17 cellular contexts compared by ENCODE assay signal in the genomic region with DNA sequence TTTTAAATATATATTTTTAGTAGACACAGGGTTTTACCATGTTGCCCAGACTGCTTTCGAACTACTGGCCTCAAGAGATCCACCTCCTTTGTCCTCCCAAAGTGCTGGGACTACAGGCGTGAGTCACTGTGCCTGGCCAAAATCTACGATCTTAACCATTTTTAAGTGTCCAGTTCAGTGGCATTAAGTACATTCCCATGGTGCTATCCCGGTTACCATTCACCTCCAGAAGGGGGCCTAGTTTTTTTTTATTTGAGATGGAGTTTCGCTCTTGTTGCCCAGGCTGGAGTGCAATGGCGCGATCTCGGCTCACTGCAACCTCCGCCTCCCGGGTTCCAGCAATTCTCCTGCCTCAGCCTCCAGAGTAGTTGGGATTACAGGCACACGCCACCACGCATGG. TPM values are rescaled to one million over a fixed set of nuclear protein-coding genes. Genes with fewer than 3 reads are reported as not detected.
DNase-seq lines count a peak whose midpoint lies in the region; ATAC-seq and TF ChIP-seq lines count a peak whose summit lies in the region.
"Not testable (repeated sequence)": the region's sequence is repeated elsewhere in the genome, so short reads cannot be mapped to it uniquely, and the experiment has no call there.
"Had no signal": no experiment of that assay in that cellular context is flagged by ENCODE, and none has a peak within 500 bp of the region (broad histone marks: within the 10 kb centered on the region; RNA-seq: fewer than 3 reads in every experiment).

No MANE protein-coding gene starts in this region.

- not testable (repeated sequence) for H4K20me1 ChIP-seq in GM23248 (ENCODE audit: insufficient read depth)

- not testable (repeated sequence) for H3K9ac ChIP-seq in GM23248

- not testable (repeated sequence) for H3K4me2 ChIP-seq in GM23248 (ENCODE audit: unreplicated experiment)

- not testable (repeated sequence) for H3K36me3 ChIP-seq in A673 (ENCODE audit: insufficient read depth, low read length, poor library complexity, severe bottlenecking); GM23248 (ENCODE audit: low read depth); brain microvascular endothelial cell (replicated peaks)

- H3F3A ChIP-seq in GM23248 (ENCODE audit: insufficient read depth) = not testable (repeated sequence)

- not testable (repeated sequence) for H3K79me2 ChIP-seq in GM23248 (ENCODE audit: insufficient read depth)

- not testable (repeated sequence) for DNase-seq in A673 (ENCODE audit: low spot score); brain microvascular endothelial cell; foreskin keratinocyte; retinal pigment epithelial cell (ENCODE audit: low read depth)
- DNase-seq in DMS114 treated with DMSO at 0.1 percent for 48 hours (lab: John Stamatoyannopoulos, UW; ENCODE audit: unreplicated experiment) = peak; percentile 6
- DNase-seq in GM23248 = peak; percentile 37
- DNase-seq in NCI-H69 (lab: John Stamatoyannopoulos, UW) = peak; percentile 18
- DNase-seq in SK-MEL-5 (ENCODE audit: low read depth, low spot score) = peak; percentile 23

- H3K9me3 ChIP-seq in A673 (ENCODE audit: low read depth, low read length, poor library complexity, severe bottlenecking); GM23248 (ENCODE audit: low read depth): not testable (repeated sequence)

- not testable (repeated sequence) for H2AFZ ChIP-seq in GM23248

- not testable (repeated sequence) for H3K4me1 ChIP-seq in A673 (ENCODE audit: insufficient read depth, low read length, poor library complexity, severe bottlenecking); GM23248 (ENCODE audit: insufficient read depth); foreskin keratinocyte

- WGBS in GM23248 (ENCODE audit: low coverage in 1 of 2, low lambda C conversion rate in 2 of 2, missing lambda C conversion rate in 2 of 2), 2 experiments = 81 to 86% methylated on average over 12 of the region's 12 CpGs

- CTCF ChIA-PET in A673 (lab: Charles Lee) = interaction anchor here (0.6 kb wide), 1 partner anchor 157 kb away, joined by 3 read pairs; no protein-coding TSS in a partner anchor

- ATAC-seq in foreskin keratinocyte = not testable (repeated sequence)

- intact Hi-C loops in A673 (cut with micrococcal nuclease; ENCODE audit: unreplicated experiment) = not testable (repeated sequence)

- not testable (repeated sequence) for H3K27me3 ChIP-seq in A673 (replicated peaks; ENCODE audit: insufficient read depth, low read depth, low read length, poor library complexity); GM23248 (replicated peaks; ENCODE audit: insufficient read depth); brain microvascular endothelial cell (replicated peaks); foreskin keratinocyte

- TF ChIP-seq CTCF in A673 (conservative IDR thresholded peaks at IDR 0.05; ENCODE audit: low read depth, low read length) (0 out of 2 replicates have a peak, but pooled peaks have one; percentile 18), brain microvascular endothelial cell (IDR thresholded peaks at IDR 0.05; ENCODE audit: low read depth, low read length, missing control alignments) (peak; percentile 5), foreskin keratinocyte (conservative IDR thresholded peaks at IDR 0.05) (peak; percentile 20), retinal pigment epithelial cell (conservative IDR thresholded peaks at IDR 0.05; ENCODE audit: low read depth, low read length) (peak; percentile 10)

- not testable (repeated sequence) for H3K27ac ChIP-seq in A673 (ENCODE audit: low read depth, low read length, poor library complexity, severe bottlenecking); GM23248; brain microvascular endothelial cell; foreskin keratinocyte

- not testable (repeated sequence) for H3K4me3 ChIP-seq in A673 (ENCODE audit: low read depth, low read length, poor library complexity, severe bottlenecking); GM23248; brain microvascular endothelial cell (ENCODE audit: low read depth, low read length); retinal pigment epithelial cell (ENCODE audit: low read length)

- in situ Hi-C loops in GM23248 (cut with MboI); SK-MEL-5 (cut with HindIII; ENCODE audit: low pct_unique_long_range_greater_than_20kb, low sequenced_read_pairs); brain microvascular endothelial cell (cut with HindIII; ENCODE audit: low pct_ligation_motif_present, low sequenced_read_pairs): not testable (repeated sequence)

- H3K9me2 ChIP-seq in GM23248 (ENCODE audit: insufficient read depth) = not testable (repeated sequence)

- POLR2A ChIA-PET in A673 (lab: Charles Lee; ENCODE audit: low non-redundant PET) = not testable (repeated sequence)

- BruUV-seq in A673 (replicated peaks; lab: Mats Ljungman, UMichigan) = not testable (repeated sequence)

RNA-seq across cellular contexts. Expression of gene IL27RA, which starts 3.6 kb away (rescaled TPM):
- 5.4 and 6.0 TPM in 2 replicates for total RNA-seq in A673 (2021)
- total RNA-seq in GM23248 (2014; rRNA removed; shearing (Covaris generic)) = 7.5 and 8.5 TPM in 2 replicates
- polyA plus RNA-seq in GM23248 (2016; fragmentation: Nextera tagmentation; extraction: Ambion mirVana) = 5.8 and 7.1 TPM in 2 replicates
- 2.6 and 4.3 TPM in 2 replicates for total RNA-seq in SK-MEL-5 (2014; rRNA removed; shearing (Covaris generic))
- polyA plus RNA-seq in SK-MEL-5 (2015; cell fraction: cytosol; rRNA removed) = 3.9 and 4.2 TPM in 2 replicates
- polyA plus RNA-seq in SK-MEL-5 (2015; cell fraction: nucleus; rRNA removed) = 0.42 and 1.00 TPM in 2 replicates
- 7.8 and 8.3 TPM in 2 replicates for total RNA-seq in foreskin keratinocyte
- polyA plus RNA-seq in foreskin keratinocyte = 6.5 and 6.7 TPM in 2 replicates

RNA-seq across cellular contexts. Expression of gene RLN3, which starts 7.2 kb away (rescaled TPM):
- not detected in 2 replicates for total RNA-seq in A673 (2021)
- total RNA-seq in GM23248 (2014; rRNA removed; shearing (Covaris generic)) = not detected in 2 replicates
- polyA plus RNA-seq in GM23248 (2016; fragmentation: Nextera tagmentation; extraction: Ambion mirVana) = not detected in 2 replicates
- not detected in 2 replicates for total RNA-seq in SK-MEL-5 (2014; rRNA removed; shearing (Covaris generic))
- polyA plus RNA-seq in SK-MEL-5 (2015; cell fraction: cytosol; rRNA removed) = not detected in 2 replicates
- polyA plus RNA-seq in SK-MEL-5 (2015; cell fraction: nucleus; rRNA removed) = not detected in 2 replicates
- total RNA-seq in foreskin keratinocyte = not detected in 2 replicates
- not detected in 2 replicates for polyA plus RNA-seq in foreskin keratinocyte
- total RNA-seq: A172; Caco-2; CD4-positive, CD25-positive, alpha-beta regulatory T cell; Daoy; H7; HepG2; HT-29; SJCRH30 had no signal
- polyA plus RNA-seq: BJ, HepG2 had no signal

RNA-seq across cellular contexts. Expression of gene PALM3, which starts 26.7 kb away (rescaled TPM):
- total RNA-seq in A673 (2021) (18.5 and 21.8 TPM in 2 replicates), foreskin keratinocyte (not detected in 2 replicates)
- total RNA-seq in GM23248 (2014; rRNA removed; shearing (Covaris generic)) = 0.25 TPM in 1 of 2 replicates, not detected in the other
- polyA plus RNA-seq in GM23248 (2016; fragmentation: Nextera tagmentation; extraction: Ambion mirVana) (0.15 TPM in 1 of 2 replicates, not detected in the other), foreskin keratinocyte (0.11 and 0.12 TPM in 2 replicates)
- not detected in 2 replicates for total RNA-seq in SK-MEL-5 (2014; rRNA removed; shearing (Covaris generic))
- 0.29 TPM in 1 of 2 replicates, not detected in the other for polyA plus RNA-seq in SK-MEL-5 (2015; cell fraction: cytosol; rRNA removed)
- polyA plus RNA-seq in SK-MEL-5 (2015; cell fraction: nucleus; rRNA removed) = not detected in 2 replicates
- total RNA-seq: CD4-positive, CD25-positive, alpha-beta regulatory T cell had no signal
- polyA plus RNA-seq: CD4-positive, CD25-positive, alpha-beta regulatory T cell had no signal

RNA-seq across cellular contexts. Expression of gene RFX1, which starts 29.0 kb away (rescaled TPM):
- 19.5 and 23.1 TPM in 2 replicates for total RNA-seq in A673 (2021)
- 1.9 and 2.5 TPM in 2 replicates for total RNA-seq in GM23248 (2014; rRNA removed; shearing (Covaris generic))
- 1.6 and 1.7 TPM in 2 replicates for polyA plus RNA-seq in GM23248 (2016; fragmentation: Nextera tagmentation; extraction: Ambion mirVana)
- 0.87 and 0.90 TPM in 2 replicates for total RNA-seq in SK-MEL-5 (2014; rRNA removed; shearing (Covaris generic))
- 5.2 and 8.0 TPM in 2 replicates for polyA plus RNA-seq in SK-MEL-5 (2015; cell fraction: cytosol; rRNA removed)
- 4.3 and 4.8 TPM in 2 replicates for polyA plus RNA-seq in SK-MEL-5 (2015; cell fraction: nucleus; rRNA removed)
- 4.2 and 4.6 TPM in 2 replicates for total RNA-seq in foreskin keratinocyte
- 3.2 and 3.7 TPM in 2 replicates for polyA plus RNA-seq in foreskin keratinocyte

RNA-seq across cellular contexts. Expression of gene MISP3, which starts 37.4 kb away (rescaled TPM):
- 0.26 and 0.61 TPM in 2 replicates for total RNA-seq in A673 (2021)
- total RNA-seq in GM23248 (2014; rRNA removed; shearing (Covaris generic)) = 1.3 TPM in 1 of 2 replicates, not detected in the other
- polyA plus RNA-seq in GM23248 (2016; fragmentation: Nextera tagmentation; extraction: Ambion mirVana) = 2.0 and 2.7 TPM in 2 replicates
- 0.53 and 0.77 TPM in 2 replicates for total RNA-seq in SK-MEL-5 (2014; rRNA removed; shearing (Covaris generic))
- polyA plus RNA-seq in SK-MEL-5 (2015; cell fraction: cytosol; rRNA removed) = 0.79 and 1.3 TPM in 2 replicates
- 3.6 and 4.6 TPM in 2 replicates for polyA plus RNA-seq in SK-MEL-5 (2015; cell fraction: nucleus; rRNA removed)
- total RNA-seq in foreskin keratinocyte = 0.78 and 1.3 TPM in 2 replicates
- polyA plus RNA-seq in foreskin keratinocyte = 1.3 and 1.7 TPM in 2 replicates

Comparison
In these comparisons a context has a peak if more than half of its experiments do, and no peak if none do; other contexts are left out.
1. RNA of gene PALM3, which starts 26.7 kb away (total RNA-seq): 18.5 to 21.8 TPM in A673; not detected in foreskin keratinocyte, 0.25 TPM in GM23248 and not detected in SK-MEL-5; every median in the first group is over 10 times any median in the second.
2. Peak in every context shown above with its lines, with median percentiles within 50 percentile points of each other: CTCF ChIP-seq.